In the genomic region with DNA sequence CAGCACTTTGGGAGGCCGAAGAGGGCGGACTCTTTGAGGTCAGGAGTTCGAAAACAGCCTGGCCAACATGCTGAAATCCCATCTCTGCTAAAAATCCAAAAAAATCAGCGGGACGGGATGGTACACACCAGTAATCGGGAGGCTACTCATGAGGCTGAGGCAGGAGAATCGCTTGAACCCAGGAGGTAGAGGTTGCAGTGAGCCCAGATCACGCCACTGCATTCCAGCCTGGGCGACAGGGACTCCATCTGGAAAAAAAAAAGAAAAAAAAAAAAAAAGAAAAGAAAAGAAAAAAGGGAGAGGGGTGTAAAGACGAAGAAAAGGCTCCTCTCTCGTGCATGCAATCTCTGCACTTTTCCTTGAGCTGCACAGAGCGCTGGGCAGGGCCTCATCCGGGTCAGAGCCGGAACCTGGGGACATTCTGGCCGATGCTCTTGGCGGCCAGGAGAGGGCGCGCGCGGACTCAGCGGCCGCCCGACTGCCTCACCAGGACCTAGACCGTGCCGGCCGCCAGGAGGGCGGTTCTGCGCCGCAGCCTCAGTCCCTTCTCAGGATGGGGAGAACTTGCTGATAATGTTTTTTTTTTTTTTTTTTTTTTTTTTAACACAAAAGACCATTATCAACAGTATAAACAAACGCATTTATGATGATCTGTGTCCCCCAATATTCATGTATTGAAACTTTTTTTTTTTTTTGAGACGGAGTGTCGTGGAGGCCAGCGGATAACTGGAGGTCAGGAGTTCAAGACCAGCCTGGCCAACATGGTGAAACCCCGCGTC, we compare ENCODE assay signal across 9 cellular contexts. TPM values are rescaled to one million over a fixed set of nuclear protein-coding genes. Genes with fewer than 3 reads are reported as not detected.
DNase-seq lines count a peak whose midpoint lies in the region; ATAC-seq and TF ChIP-seq lines count a peak whose summit lies in the region.
"Had no signal": no experiment of that assay in that cellular context is flagged by ENCODE, and none has a peak within 500 bp of the region (broad histone marks: within the 10 kb centered on the region; RNA-seq: fewer than 3 reads in every experiment).

No MANE protein-coding gene starts in this region.

- H3K36me3 Mint-ChIP-seq in activated CD4-positive, alpha-beta T cell treated with anti-CD3 and anti-CD28 coated beads, Interleukin-2, amount 10 ng/mL, durations not matched to agents 24 days and 14 days (ENCODE audit: low read depth): no peaks in the 10 kb centered on the region

- H3K27ac Mint-ChIP-seq in activated CD4-positive, alpha-beta T cell treated with anti-CD3 and anti-CD28 coated beads, Interleukin-2, amount 10 ng/mL, durations not matched to agents 24 days and 14 days: no peak overlapping the region

- H3K4me3 ChIP-seq in GM12864 (ENCODE audit: low read depth, low read length) (no peak overlapping the region), lower lobe of right lung (no peak overlapping the region)

- no peaks in the 10 kb centered on the region for H3K9me3 Mint-ChIP-seq in activated CD4-positive, alpha-beta T cell treated with anti-CD3 and anti-CD28 coated beads, Interleukin-2, amount 10 ng/mL, durations not matched to agents 24 days and 14 days

- no peaks in the 10 kb centered on the region for H3K27me3 ChIP-seq in lower lobe of right lung (ENCODE audit: low read depth)

- no peak overlapping the region for H3K27ac ChIP-seq in lower lobe of right lung

- DNase-seq in GM12864 (ENCODE audit: low read depth) (peak; percentile 18), NCI-H69 (lab: John Stamatoyannopoulos, UW) (peak; percentile 81), dermis blood vessel endothelial cell (peak; percentile 86), lower lobe of right lung (peak; percentile 90)
- peak; percentile 90 for DNase-seq in activated CD4-positive, alpha-beta T cell treated with anti-CD3 and anti-CD28 coated beads, Interleukin-2, amount 10 ng/mL, durations not matched to agents 24 days and 14 days
- DNase-seq in stimulated activated CD8-positive, alpha-beta memory T cell treated with anti-CD3 and anti-CD28 coated beads, Interleukin-12 subunit alpha, Interleukin-12 subunit beta, amount 100 ng/mL, for 4 hours (ENCODE audit: low read depth): peak; percentile 40

- no peak overlapping the region for H3K4me3 Mint-ChIP-seq in activated CD4-positive, alpha-beta T cell treated with anti-CD3 and anti-CD28 coated beads, Interleukin-2, amount 10 ng/mL, durations not matched to agents 24 days and 14 days

- intact Hi-C loops in activated CD4-positive, alpha-beta T cell treated with anti-CD3 and anti-CD28 coated beads, Interleukin-2, amount 10 ng/mL, durations not matched to agents 24 days and 14 days (cut with micrococcal nuclease): loop anchor here (1.0 to 2.0 kb wide), 2 partner anchors 45 to 52 kb away; no protein-coding TSS in a partner anchor
- intact Hi-C loops in lower lobe of right lung (cut with DNase I): loop anchor here (10.0 kb wide), 1 partner anchor 50 kb away; no protein-coding TSS in a partner anchor

- H3K4me1 Mint-ChIP-seq in activated CD4-positive, alpha-beta T cell treated with anti-CD3 and anti-CD28 coated beads, Interleukin-2, amount 10 ng/mL, durations not matched to agents 24 days and 14 days: no peaks in the 10 kb centered on the region

- no peaks in the 10 kb centered on the region for H3K9me3 ChIP-seq in lower lobe of right lung

- H3K27me3 Mint-ChIP-seq in activated CD4-positive, alpha-beta T cell treated with anti-CD3 and anti-CD28 coated beads, Interleukin-2, amount 10 ng/mL, durations not matched to agents 24 days and 14 days: peaks cover 4% of the 10 kb centered on the region

- TF ChIP-seq CTCF in GM12864 (IDR thresholded peaks at IDR 0.05; ENCODE audit: low read depth, low read length, missing control alignments) (peak; percentile 89), lower lobe of right lung (IDR thresholded peaks at IDR 0.05) (peak; percentile 92)

- H3K36me3 ChIP-seq in lower lobe of right lung: no peaks in the 10 kb centered on the region

- no peaks in the 10 kb centered on the region for H3K4me1 ChIP-seq in lower lobe of right lung

- ATAC-seq in HG03175 (IDR thresholded peaks at IDR 0.05; ENCODE audit: unreplicated experiment): peak; percentile 63
- ATAC-seq in lower lobe of right lung: peak; percentile 98 to 99
- no peak for ATAC-seq in HG02623 (IDR thresholded peaks at IDR 0.05; ENCODE audit: unreplicated experiment)

RNA-seq across cellular contexts. Expression of a gene that starts 8.2 kb away (rescaled TPM):
- total RNA-seq in activated CD4-positive, alpha-beta T cell treated with anti-CD3 and anti-CD28 coated beads, Interleukin-2, amount 10 ng/mL, durations not matched to agents 24 days and 14 days: 21.2 and 22.2 TPM in 2 replicates
- total RNA-seq in dermis blood vessel endothelial cell (36.0 and 72.2 TPM in 2 replicates), lower lobe of right lung (27.8 TPM)

RNA-seq across cellular contexts. Expression of a gene that starts 16.8 kb away (rescaled TPM):
- not detected in 2 replicates for total RNA-seq in activated CD4-positive, alpha-beta T cell treated with anti-CD3 and anti-CD28 coated beads, Interleukin-2, amount 10 ng/mL, durations not matched to agents 24 days and 14 days
- not detected in 2 replicates for total RNA-seq in dermis blood vessel endothelial cell
- total RNA-seq in lower lobe of right lung: 15.3 TPM

RNA-seq across cellular contexts. Expression of a gene that starts 37.0 kb away (rescaled TPM):
- 63.9 and 64.5 TPM in 2 replicates for total RNA-seq in activated CD4-positive, alpha-beta T cell treated with anti-CD3 and anti-CD28 coated beads, Interleukin-2, amount 10 ng/mL, durations not matched to agents 24 days and 14 days
- total RNA-seq in dermis blood vessel endothelial cell (39.5 and 41.0 TPM in 2 replicates), lower lobe of right lung (34.7 TPM)

RNA-seq across cellular contexts. Expression of a gene that starts 44.7 kb away (rescaled TPM):
- 9.3 and 11.0 TPM in 2 replicates for total RNA-seq in activated CD4-positive, alpha-beta T cell treated with anti-CD3 and anti-CD28 coated beads, Interleukin-2, amount 10 ng/mL, durations not matched to agents 24 days and 14 days
- total RNA-seq in dermis blood vessel endothelial cell (0.19 and 0.68 TPM in 2 replicates), lower lobe of right lung (4.5 TPM)

RNA-seq across cellular contexts. Expression of a gene that starts 57.7 kb away (rescaled TPM):
- total RNA-seq in activated CD4-positive, alpha-beta T cell treated with anti-CD3 and anti-CD28 coated beads, Interleukin-2, amount 10 ng/mL, durations not matched to agents 24 days and 14 days: 10.2 and 11.8 TPM in 2 replicates
- total RNA-seq in dermis blood vessel endothelial cell (1.0 and 2.1 TPM in 2 replicates), lower lobe of right lung (26.5 TPM)
- total RNA-seq: mononuclear cell had no signal

Comparison
In these comparisons a context has a peak if more than half of its experiments do, and no peak if none do; other contexts are left out.
1. DNase-seq: peak in every context shown above with its lines; median percentile 90 in activated CD4-positive, alpha-beta T cell treated with anti-CD3 and anti-CD28 coated beads, Interleukin-2, amount 10 ng/mL, durations not matched to agents 24 days and 14 days; 90 in lower lobe of right lung; 86 in dermis blood vessel endothelial cell; 81 in NCI-H69; 40 in stimulated activated CD8-positive, alpha-beta memory T cell treated with anti-CD3 and anti-CD28 coated beads, Interleukin-12 subunit alpha, Interleukin-12 subunit beta, amount 100 ng/mL, for 4 hours; 18 in GM12864.
2. RNA of a gene that starts 16.8 kb away (total RNA-seq): 15.3 TPM in lower lobe of right lung (single experiment); not detected in activated CD4-positive, alpha-beta T cell treated with anti-CD3 and anti-CD28 coated beads, Interleukin-2, amount 10 ng/mL, durations not matched to agents 24 days and 14 days and not detected in dermis blood vessel endothelial cell; every median in the first group is over 10 times any median in the second.